In genomic region chr4:88738146-88738545, GRCh38 we compare ENCODE assay signal across 1 cellular context.
TF ChIP-seq lines count a peak whose summit lies in the region.

No MANE protein-coding gene starts in this region.

TF ChIP-seq in H1, 55 proteins besides CTCF, POLR2A, EP300 and RAD21:
- TF ChIP-seq ATF2 (IDR thresholded peaks at IDR 0.05; ENCODE audit: low read length) (no peak), ATF3 (IDR thresholded peaks at IDR 0.05; ENCODE audit: insufficient read depth, low read depth, low read length) (no peak), SRF (IDR thresholded peaks at IDR 0.05; ENCODE audit: low read depth, low read length) (no peak), SP1 (IDR thresholded peaks at IDR 0.05; ENCODE audit: low read depth, low read length) (no peak), TAF1 (IDR thresholded peaks at IDR 0.05; ENCODE audit: low read depth, low read length) (no peak), POLR2AphosphoS5 (IDR thresholded peaks at IDR 0.05; ENCODE audit: low read depth, low read length) (no peak), BACH1 (IDR thresholded peaks at IDR 0.05; ENCODE audit: low read length) (no peak), SP2 (IDR thresholded peaks at IDR 0.05; ENCODE audit: low read length) (no peak), RBBP5 (IDR thresholded peaks at IDR 0.05; ENCODE audit: borderline replicate concordance, low read depth, low read length) (no peak), FOSL1 (IDR thresholded peaks at IDR 0.05; ENCODE audit: insufficient read depth, low read depth, low read length) (no peak), SIN3A (conservative IDR thresholded peaks at IDR 0.05 in 1 of 2, IDR thresholded peaks at IDR 0.05 in 1 of 2; ENCODE audit: low read depth in 1 of 2, low read length in 2 of 2) (no peak), BRCA1 (IDR thresholded peaks at IDR 0.05; ENCODE audit: low read depth, low read length) (no peak), TCF12 (IDR thresholded peaks at IDR 0.05; ENCODE audit: low read depth, low read length) (no peak), BCL11A (IDR thresholded peaks at IDR 0.05; ENCODE audit: low read depth in 2 of 2, low read length in 2 of 2) (no peak)
TF ChIP-seq in H1: peak in this region for 0.
